22 cellular contexts compared by ENCODE assay signal in the genomic region with DNA sequence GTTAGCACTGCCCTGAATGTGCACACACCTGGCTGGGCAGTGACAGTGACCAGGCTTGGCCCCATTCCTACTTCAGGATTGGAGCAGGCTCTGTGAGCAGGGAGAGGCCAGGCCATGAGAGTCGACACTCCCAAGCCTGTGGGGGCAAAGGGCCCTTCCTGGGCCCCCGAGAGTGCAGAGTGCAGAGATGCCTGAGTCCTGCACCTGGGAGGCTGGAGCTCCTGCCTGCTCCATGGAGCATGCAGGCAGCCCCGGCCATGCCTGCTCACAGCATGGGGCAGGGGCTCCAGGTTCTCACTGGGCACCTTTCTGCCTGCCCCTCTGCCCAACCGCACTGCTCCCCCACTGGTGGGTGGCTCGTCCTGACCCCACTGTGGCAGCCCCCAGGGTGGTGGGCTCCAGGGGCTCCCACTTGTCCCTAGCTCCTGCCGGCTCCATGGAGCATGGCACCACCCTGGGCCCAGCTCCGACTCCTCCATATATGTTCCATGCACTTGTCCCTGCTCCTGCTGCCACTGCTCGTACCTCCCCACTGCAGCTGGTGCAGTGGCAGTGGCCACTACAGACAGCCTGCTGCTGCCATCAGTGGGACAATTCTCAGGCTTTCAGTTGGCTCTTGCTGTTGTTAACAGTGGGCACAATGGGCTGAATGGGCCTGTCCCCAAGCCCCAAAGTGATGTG.
"Had no signal": no experiment of that assay in that cellular context is flagged by ENCODE, and none has a peak within 500 bp of the region (broad histone marks: within the 10 kb centered on the region; RNA-seq: fewer than 3 reads in every experiment).

No MANE protein-coding gene starts in this region.

- H3K36me3 Mint-ChIP-seq: activated CD4-positive, alpha-beta memory T cell treated with anti-CD3 and anti-CD28 coated beads for 36 hours; activated naive CD8-positive, alpha-beta T cell; IgD-negative memory B cell; T-cell had no signal

- DNase-seq: activated B cell treated with CpG ODN at 0.5 μM for 24 hours; activated CD4-positive, alpha-beta memory T cell treated with anti-CD3 and anti-CD28 coated beads for 36 hours; activated CD4-positive, alpha-beta T cell treated with anti-CD3 and anti-CD28 coated beads, Interleukin-2, amount 10 ng/mL, durations not matched to agents 7 days and 5 days; activated CD8-positive, alpha-beta memory T cell treated with anti-CD3 and anti-CD28 coated beads for 24 hours; activated gamma-delta T cell; activated naive CD4-positive, alpha-beta T cell treated with anti-CD3 and anti-CD28 coated beads for 36 hours; activated T-cell treated with anti-CD3 and anti-CD28 coated beads, Interleukin-2, amount 50 U/mL, for 4 hours; amygdala; brain microvascular endothelial cell; KG1; NCI-H1048; NCI-H146; NCI-H187 treated with DMSO at 0.1 percent for 48 hours; NCI-H2081 treated with DMSO at 0.1 percent for 48 hours; NCI-H446; NCI-H524; PC-3; T-cell; T-helper 2 cell; T1000 had no signal

- H3K27ac Mint-ChIP-seq: activated B cell treated with CpG ODN at 0.5 μM for 24 hours; activated CD4-positive, alpha-beta memory T cell treated with anti-CD3 and anti-CD28 coated beads for 36 hours; activated CD4-positive, alpha-beta T cell treated with anti-CD3 and anti-CD28 coated beads, Interleukin-2, amount 10 ng/mL, durations not matched to agents 7 days and 5 days; activated naive CD4-positive, alpha-beta T cell treated with anti-CD3 and anti-CD28 coated beads for 36 hours; activated naive CD8-positive, alpha-beta T cell; IgD-negative memory B cell; T-cell had no signal

- H3K4me1 Mint-ChIP-seq: activated B cell treated with CpG ODN at 0.5 μM for 24 hours; activated CD4-positive, alpha-beta T cell treated with anti-CD3 and anti-CD28 coated beads, Interleukin-2, amount 10 ng/mL, durations not matched to agents 7 days and 5 days; IgD-negative memory B cell; T-cell had no signal

- ATAC-seq: activated T-cell treated with anti-CD3 and anti-CD28 coated beads, Interleukin-2, amount 50 U/mL, for 4 hours; PC-3; T-cell had no signal

- H3K4me3 Mint-ChIP-seq: activated B cell treated with CpG ODN at 0.5 μM for 24 hours; activated CD4-positive, alpha-beta memory T cell treated with anti-CD3 and anti-CD28 coated beads for 36 hours; activated CD4-positive, alpha-beta T cell treated with anti-CD3 and anti-CD28 coated beads, Interleukin-2, amount 10 ng/mL, durations not matched to agents 7 days and 5 days; activated naive CD4-positive, alpha-beta T cell treated with anti-CD3 and anti-CD28 coated beads for 36 hours; activated naive CD8-positive, alpha-beta T cell; activated T-cell treated with anti-CD3 and anti-CD28 coated beads, Interleukin-2, amount 50 U/mL, for 4 hours; IgD-negative memory B cell; T-cell had no signal
